ENCODE assay signal across 9 cellular contexts in genomic region chr5:124453221-124454032, GRCh38.
A peak's percentile ranks its signal among the peaks of the same experiment; 100 is the strongest.
DNase-seq lines count a peak whose midpoint lies in the region; ATAC-seq, FAIRE-seq and TF ChIP-seq lines count a peak whose summit lies in the region.
"Had no signal": no experiment of that assay in that cellular context is flagged by ENCODE, and none has a peak within 500 bp of the region (broad histone marks: within the 10 kb centered on the region; RNA-seq: fewer than 3 reads in every experiment).

No MANE protein-coding gene starts in this region.

- POLR2A ChIA-PET in HEK293T (lab: Yijun Ruan, JAX) = no interaction called here

- H3K4me3 ChIP-seq in KMS-11 (IDR thresholded peaks at IDR 0.05; ENCODE audit: insufficient read depth, low read depth, low read length) = no peak overlapping the region
- H3K4me3 ChIP-seq in fibroblast of lung (replicated peaks in 1 of 4; ENCODE audit: control extremely low read depth in 1 of 4, insufficient read depth in 1 of 4, low read depth in 3 of 4, low read length in 4 of 4) = no peak overlapping the region
- no peak overlapping the region for H3K4me3 ChIP-seq in vagina
- no peak overlapping the region for H3K4me3 ChIP-seq in dorsolateral prefrontal cortex
- H3K4me3 ChIP-seq: Peyer's patch had no signal

- H3K9me3 ChIP-seq in fibroblast of lung (ENCODE audit: control insufficient read depth, insufficient read depth, low read depth, low read length) (no peaks in the 10 kb centered on the region), vagina (no peaks in the 10 kb centered on the region)
- H3K9me3 ChIP-seq: Peyer's patch had no signal

- TF ChIP-seq POLR2A in GM12892 (IDR thresholded peaks at IDR 0.05; ENCODE audit: low read depth, low read length) (no peak), vagina (IDR thresholded peaks at IDR 0.05) (no peak)

- CTCF ChIA-PET in HEK293T (lab: Yijun Ruan, JAX) = interaction anchor here (1.0 kb wide), 1 partner anchor 51 kb away, joined by 3 read pairs; no protein-coding TSS in a partner anchor

- H3K27me3 ChIP-seq in KMS-11 (ENCODE audit: insufficient read depth, low read depth) = no peaks in the 10 kb centered on the region
- H3K27me3 ChIP-seq in fibroblast of lung (ENCODE audit: control insufficient read depth, insufficient read depth, low read length) = no peaks in the 10 kb centered on the region
- H3K27me3 ChIP-seq in vagina = no peaks in the 10 kb centered on the region
- no peaks in the 10 kb centered on the region for H3K27me3 ChIP-seq in dorsolateral prefrontal cortex
- H3K27me3 ChIP-seq: Peyer's patch had no signal

- peak overlapping the region; percentile 4; the same call in 1 of the 2 replicates for H3K9ac ChIP-seq in KMS-11
- no peak overlapping the region for H3K9ac ChIP-seq in fibroblast of lung (ENCODE audit: insufficient read depth, low read length)

- DNase-seq in GM12892 (ENCODE audit: insufficient read length) (peak; percentile 8), fibroblast of lung (ENCODE audit: low read depth in 2 of 2) (peak; percentile 89 to 93), vagina (ENCODE audit: extremely low spot score in 2 of 2) (no peak), dorsolateral prefrontal cortex (no peak), NCI-H1105 (lab: John Stamatoyannopoulos, UW) (no peak), HEK293T (ENCODE audit: extremely low spot score) (no peak)

- ATAC-seq in GM21717 (IDR thresholded peaks at IDR 0.05; ENCODE audit: unreplicated experiment) = peak; percentile 98

- H2AFZ ChIP-seq in KMS-11 (ENCODE audit: low read depth) (peak overlapping the region; percentile 19; the same call in 1 of the 2 replicates), fibroblast of lung (ENCODE audit: low read length) (no peak overlapping the region)

- H3K27ac ChIP-seq in KMS-11 (peak overlapping the region; percentile 72), fibroblast of lung (ENCODE audit: insufficient read depth, low read length) (no peak overlapping the region), vagina (no peak overlapping the region), dorsolateral prefrontal cortex (peak overlapping the region in 4 of 59 donors; percentile 21 to 73 (median 48))

- H3K36me3 ChIP-seq in KMS-11 (ENCODE audit: insufficient read depth) (no peaks in the 10 kb centered on the region), fibroblast of lung (ENCODE audit: control insufficient read depth, insufficient read depth, low read length) (no peaks in the 10 kb centered on the region), vagina (no peaks in the 10 kb centered on the region)
- H3K36me3 ChIP-seq: Peyer's patch had no signal

- H4K20me1 ChIP-seq in KMS-11 (ENCODE audit: insufficient read depth) = no peaks in the 10 kb centered on the region
- H4K20me1 ChIP-seq in fibroblast of lung (ENCODE audit: control insufficient read depth, extremely low read depth, insufficient read depth, low read length) = no peaks in the 10 kb centered on the region

- H3K4me2 ChIP-seq in KMS-11 (peak overlapping the region; percentile 59), fibroblast of lung (ENCODE audit: extremely low read depth, insufficient read depth, low read length) (no peak overlapping the region)

- no peak for TF ChIP-seq CTCF in KMS-11 (conservative IDR thresholded peaks at IDR 0.05; ENCODE audit: low read depth, low read length)
- no peak for TF ChIP-seq CTCF in fibroblast of lung (conservative IDR thresholded peaks at IDR 0.05 in 1 of 2, IDR thresholded peaks at IDR 0.05 in 1 of 2; ENCODE audit: low read depth in 1 of 2, low read length in 2 of 2)
- no peak for TF ChIP-seq CTCF in vagina (IDR thresholded peaks at IDR 0.05)
- TF ChIP-seq CTCF in dorsolateral prefrontal cortex (IDR thresholded peaks at IDR 0.05 in 54 of 56, conservative IDR thresholded peaks at IDR 0.05 in 2 of 56; ENCODE audit: low read depth in 1 of 56, partially characterized antibody in 56 of 56) = no peak

- intact Hi-C loops in vagina (cut with DNase I) = no loop called here
- intact Hi-C loops in dorsolateral prefrontal cortex (cut with DNase I) = loop anchor here in 1 of 2 donors (10.0 kb wide), 2 partner anchors 291 to 579 kb away; partner anchors contain the start of gene ZNF608

- FAIRE-seq in GM12892 (lab: Jason Lieb, UNC) = peak; percentile 93

- H3K79me2 ChIP-seq in KMS-11 (ENCODE audit: insufficient read depth, low read depth) (no peaks in the 10 kb centered on the region), fibroblast of lung (ENCODE audit: control insufficient read depth, insufficient read depth, low read length) (no peaks in the 10 kb centered on the region)

- H3K4me1 ChIP-seq in KMS-11 (ENCODE audit: low read depth, poor library complexity, severe bottlenecking) = peaks cover 53% of the 10 kb centered on the region
- peaks cover 8% of the 10 kb centered on the region for H3K4me1 ChIP-seq in fibroblast of lung (ENCODE audit: control insufficient read depth, extremely low read depth, insufficient read depth, low read length)
- no peaks in the 10 kb centered on the region for H3K4me1 ChIP-seq in vagina

TF ChIP-seq in HEK293T, 16 proteins besides CTCF, POLR2A, EP300 and RAD21:
- TF ChIP-seq LEF1 (IDR thresholded peaks at IDR 0.05; ENCODE audit: borderline replicate concordance) (no peak), NFRKB (IDR thresholded peaks at IDR 0.05) (no peak), ZNF384 (IDR thresholded peaks at IDR 0.05) (no peak), CTBP1 (IDR thresholded peaks at IDR 0.05; ENCODE audit: borderline replicate concordance) (no peak)

Comparison
In these comparisons a context has a peak if more than half of its experiments do, and no peak if none do; other contexts are left out.
1. DNase-seq: peak in GM12892 (single experiment) and fibroblast of lung (2 of 2); none in vagina (0 of 2), dorsolateral prefrontal cortex (0 of 10), NCI-H1105 (single experiment) and HEK293T (single experiment).